Comparison of ENCODE assay signal across 1 cellular context in genomic region chr16:28537964-28538732, GRCh38.
TF ChIP-seq lines count a peak whose summit lies in the region.

No MANE protein-coding gene starts in this region.

TF ChIP-seq in HepG2, 621 proteins besides CTCF, POLR2A, EP300 and RAD21 (continued from another document):
- TF ChIP-seq ZBTB14 (CRISPR knock-in tag; IDR thresholded peaks at IDR 0.05) (no peak), SPEN (CRISPR knock-in tag; IDR thresholded peaks at IDR 0.05; ENCODE audit: low read depth) (peak; percentile 38; the same call in 1 of the 2 replicates), NPAS2 (CRISPR knock-in tag; IDR thresholded peaks at IDR 0.05; ENCODE audit: borderline replicate concordance) (no peak)
